21 cellular contexts compared by ENCODE assay signal in the genomic region with DNA sequence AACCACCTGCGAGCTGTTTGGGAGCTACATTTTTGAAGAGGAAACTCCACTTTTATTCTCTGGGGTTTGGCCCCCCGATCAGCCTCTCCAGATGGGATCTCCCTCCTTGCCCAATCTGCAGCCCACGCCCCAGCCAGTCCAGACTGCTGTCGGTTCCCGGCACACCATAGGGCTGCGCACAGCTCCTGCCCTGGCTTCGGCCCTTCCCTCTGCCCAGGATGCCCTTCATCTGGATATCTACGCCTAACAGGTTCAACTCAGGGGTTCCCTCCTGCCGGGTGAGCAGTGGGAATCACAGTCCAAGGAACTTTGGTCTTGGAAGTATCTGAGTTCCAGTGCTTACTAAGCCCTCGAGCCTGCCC.
DNase-seq lines count a peak whose midpoint lies in the region; ATAC-seq and TF ChIP-seq lines count a peak whose summit lies in the region.
"Had no signal": no experiment of that assay in that cellular context is flagged by ENCODE, and none has a peak within 500 bp of the region (broad histone marks: within the 10 kb centered on the region; RNA-seq: fewer than 3 reads in every experiment).

No MANE protein-coding gene starts in this region.

- POLR2A ChIA-PET in RWPE1 (lab: Yijun Ruan, JAX; ENCODE audit: low non-redundant PET): interaction anchor here (0.6 kb wide), 1 partner anchor 56 kb away, joined by 6 read pairs; no protein-coding TSS in a partner anchor
- POLR2A ChIA-PET in CD8-positive, alpha-beta memory T cell (lab: Charles Lee): no interaction called here
- POLR2A ChIA-PET in T-cell (lab: Charles Lee): no interaction called here

- H3K27me3 ChIP-seq in BLaER1: no peaks in the 10 kb centered on the region
- H3K27me3 ChIP-seq in CD8-positive, alpha-beta memory T cell (ENCODE audit: insufficient read depth, low read length, poor library complexity, severe bottlenecking): no peaks in the 10 kb centered on the region

- peaks cover 7% of the 10 kb centered on the region for H3K27me3 Mint-ChIP-seq in neural crest cell (ENCODE audit: low read depth)
- H3K27me3 Mint-ChIP-seq in CD8-positive, alpha-beta memory T cell: peaks cover 11 to 19% of the 10 kb centered on the region in 2 donors
- H3K27me3 Mint-ChIP-seq in T-cell: peaks cover 21 to 25% of the 10 kb centered on the region in 2 donors

- peaks cover 55% of the 10 kb centered on the region for H3K4me1 ChIP-seq in BLaER1
- H3K4me1 ChIP-seq in CD8-positive, alpha-beta memory T cell (ENCODE audit: insufficient read depth, low read length): no peaks in the 10 kb centered on the region

- no peak for ATAC-seq in T-cell (replicated peaks in 1 of 4)

- H3K36me3 Mint-ChIP-seq in neural crest cell (ENCODE audit: low read depth) (no peaks in the 10 kb centered on the region), T-cell (no peaks in the 10 kb centered on the region)
- H3K36me3 Mint-ChIP-seq in CD8-positive, alpha-beta memory T cell: no peaks in the 10 kb centered on the region
- H3K36me3 Mint-ChIP-seq: naive B cell had no signal

- H3K4me2 ChIP-seq in BLaER1: peak overlapping the region; percentile 36

- DNase-seq in RWPE1 (ENCODE audit: low spot score) (no peak), epithelial cell of prostate (ENCODE audit: low read depth, low spot score) (no peak), neural crest cell (ENCODE audit: low read depth, low spot score) (no peak), HK-2 (ENCODE audit: unreplicated experiment) (no peak), cerebellar cortex (ENCODE audit: low spot score) (no peak), T-cell (no peak)
- DNase-seq in CD8-positive, alpha-beta memory T cell: no peak
- DNase-seq: 8988T; activated CD4-positive, alpha-beta T cell treated with anti-CD3 and anti-CD28 coated beads, Interleukin-2, amount 10 ng/mL, durations not matched to agents 24 days and 14 days; Calu3; dermis blood vessel endothelial cell; foreskin melanocyte; hippocampal formation; KG1; naive B cell; NCI-H1694; SIG-M5; stimulated activated naive CD4-positive, alpha-beta T cell treated with Interleukin-2 at 50 U/mL for 16 hours had no signal

- no peak for TF ChIP-seq CTCF in RWPE1 (conservative IDR thresholded peaks at IDR 0.05; ENCODE audit: low read depth)
- no peak for TF ChIP-seq CTCF in neural crest cell (conservative IDR thresholded peaks at IDR 0.05)

- H3K36me3 ChIP-seq in BLaER1: no peaks in the 10 kb centered on the region
- H3K36me3 ChIP-seq in CD8-positive, alpha-beta memory T cell (ENCODE audit: insufficient read depth, low read length): no peaks in the 10 kb centered on the region
- H3K36me3 ChIP-seq: tibial nerve had no signal

- peak overlapping the region; percentile 94 for H3K27ac Mint-ChIP-seq in neural crest cell (ENCODE audit: unreplicated experiment)
- no peak overlapping the region for H3K27ac Mint-ChIP-seq in CD8-positive, alpha-beta memory T cell
- H3K27ac Mint-ChIP-seq in T-cell: no peak overlapping the region
- H3K27ac Mint-ChIP-seq: activated CD4-positive, alpha-beta T cell treated with anti-CD3 and anti-CD28 coated beads, Interleukin-2, amount 10 ng/mL, durations not matched to agents 24 days and 14 days; activated T-helper 2 cell treated with anti-CD3 and anti-CD28 coated beads, Interferon-gamma antibody, Interleukin-2, Interleukin-4, amounts not matched to agents 10 μg/mL and 5 μg/mL and 100 μg/mL, durations not matched to agents 14 hours and 24 hours and 36 hours had no signal

- no peak overlapping the region for H3K4me3 ChIP-seq in BLaER1
- H3K4me3 ChIP-seq in CD8-positive, alpha-beta memory T cell (ENCODE audit: low read length): no peak overlapping the region
- H3K4me3 ChIP-seq: tibial nerve had no signal

- H3K27ac ChIP-seq in BLaER1: no peak overlapping the region
- H3K27ac ChIP-seq in RWPE1: peak overlapping the region; percentile 92
- H3K27ac ChIP-seq in epithelial cell of prostate: peak overlapping the region; percentile 86
- no peak overlapping the region for H3K27ac ChIP-seq in CD8-positive, alpha-beta memory T cell (ENCODE audit: low read depth, low read length)
- H3K27ac ChIP-seq: tibial nerve had no signal

- no peaks in the 10 kb centered on the region for H4K20me1 ChIP-seq in BLaER1

- no peaks in the 10 kb centered on the region for H3K9me3 ChIP-seq in BLaER1
- no peaks in the 10 kb centered on the region for H3K9me3 ChIP-seq in CD8-positive, alpha-beta memory T cell (ENCODE audit: low read length)
- H3K9me3 ChIP-seq: tibial nerve had no signal

- CTCF ChIA-PET in RWPE1 (lab: Yijun Ruan, JAX) (interaction anchor here (0.6 to 1.0 kb wide), 2 partner anchors 253 to 620 kb away, joined by 3 read pairs; no protein-coding TSS in a partner anchor), T-cell (lab: Charles Lee) (no interaction called here)
- CTCF ChIA-PET in CD8-positive, alpha-beta memory T cell (lab: Charles Lee): no interaction called here

- H3K9ac ChIP-seq in BLaER1: no peak overlapping the region

- peak overlapping the region; percentile 40 for H3K4me3 Mint-ChIP-seq in neural crest cell
- no peak overlapping the region for H3K4me3 Mint-ChIP-seq in CD8-positive, alpha-beta memory T cell
- no peak overlapping the region for H3K4me3 Mint-ChIP-seq in T-cell
- H3K4me3 Mint-ChIP-seq: activated CD4-positive, alpha-beta T cell treated with anti-CD3 and anti-CD28 coated beads, Interleukin-2, amount 10 ng/mL, durations not matched to agents 24 days and 14 days; naive B cell had no signal

- H3K9me3 Mint-ChIP-seq in neural crest cell (no peaks in the 10 kb centered on the region), T-cell (no peaks in the 10 kb centered on the region)
- H3K9me3 Mint-ChIP-seq in CD8-positive, alpha-beta memory T cell: peaks cover 0 to 6% (median 0%) of the 10 kb centered on the region in 5 donors
- H3K9me3 Mint-ChIP-seq: activated CD4-positive, alpha-beta T cell treated with anti-CD3 and anti-CD28 coated beads, Interleukin-2, amount 10 ng/mL, durations not matched to agents 24 days and 14 days; activated T-helper 2 cell treated with anti-CD3 and anti-CD28 coated beads, Interferon-gamma antibody, Interleukin-2, Interleukin-4, amounts not matched to agents 10 μg/mL and 5 μg/mL and 100 μg/mL, durations not matched to agents 14 hours and 24 hours and 36 hours had no signal

- H3K4me1 Mint-ChIP-seq in neural crest cell: peaks cover 27% of the 10 kb centered on the region
- H3K4me1 Mint-ChIP-seq in CD8-positive, alpha-beta memory T cell: no peaks in the 10 kb centered on the region
- no peaks in the 10 kb centered on the region for H3K4me1 Mint-ChIP-seq in T-cell
- H3K4me1 Mint-ChIP-seq: activated CD4-positive, alpha-beta T cell treated with anti-CD3 and anti-CD28 coated beads, Interleukin-2, amount 10 ng/mL, durations not matched to agents 24 days and 14 days had no signal

Comparison
In these comparisons a context has a peak if more than half of its experiments do, and no peak if none do; other contexts are left out.
1. H3K27ac ChIP-seq: peak in RWPE1 (single experiment) and epithelial cell of prostate (single experiment); none in BLaER1 (single experiment) and CD8-positive, alpha-beta memory T cell (single experiment).